In genomic region chr16:11681977-11682654, GRCh38 we compare ENCODE assay signal across 9 cellular contexts. TPM values are rescaled to one million over a fixed set of nuclear protein-coding genes. Genes with fewer than 3 reads are reported as not detected.
DNase-seq lines count a peak whose midpoint lies in the region; ATAC-seq and TF ChIP-seq lines count a peak whose summit lies in the region.
"Had no signal": no experiment of that assay in that cellular context is flagged by ENCODE, and none has a peak within 500 bp of the region (broad histone marks: within the 10 kb centered on the region; RNA-seq: fewer than 3 reads in every experiment).

No MANE protein-coding gene starts in this region.

- H3K4me1 ChIP-seq in HEK293 (ENCODE audit: control insufficient read depth, insufficient read depth, low read length) (no peaks in the 10 kb centered on the region), muscle layer of colon (ENCODE audit: insufficient read depth, low read length) (peaks cover 38% of the 10 kb centered on the region), BE2C (no peaks in the 10 kb centered on the region)

- H3K27me3 ChIP-seq in muscle layer of colon (ENCODE audit: control insufficient read depth in 1 of 2, insufficient read depth in 2 of 2, low read length in 2 of 2) (no peaks in the 10 kb centered on the region), BE2C (no peaks in the 10 kb centered on the region)

- POLR2A ChIA-PET in HEK293 (lab: Yijun Ruan, JAX) = no interaction called here
- POLR2A ChIA-PET in RWPE1 (lab: Yijun Ruan, JAX; ENCODE audit: low non-redundant PET) = no interaction called here

- TF ChIP-seq CTCF in HEK293 (tag by site-specific recombination; IDR thresholded peaks at IDR 0.05) = no peak
- no peak for TF ChIP-seq CTCF in RWPE1 (conservative IDR thresholded peaks at IDR 0.05; ENCODE audit: low read depth)
- no peak for TF ChIP-seq CTCF in BE2C (IDR thresholded peaks at IDR 0.05; ENCODE audit: low read depth, low read length)
- no peak for TF ChIP-seq CTCF in type B pancreatic cell (conservative IDR thresholded peaks at IDR 0.05)

- DNase-seq in RWPE1 (ENCODE audit: low spot score) (no peak), BE2C (no peak), anterior cingulate cortex (lab: John Stamatoyannopoulos, UW) (no peak), type B pancreatic cell (ENCODE audit: extremely low spot score, unreplicated experiment) (no peak)
- DNase-seq: stimulated activated CD4-positive, alpha-beta T cell treated with anti-CD3 and anti-CD28 coated beads, Interleukin-2, amount 100 ng/mL, for 24 hours had no signal

- H3K9me3 ChIP-seq in HEK293 (ENCODE audit: control insufficient read depth, insufficient read depth, low read depth, low read length) (no peaks in the 10 kb centered on the region), muscle layer of colon (ENCODE audit: low read length) (no peaks in the 10 kb centered on the region), BE2C (no peaks in the 10 kb centered on the region)

- H3K9me3 Mint-ChIP-seq in type B pancreatic cell = no peaks in the 10 kb centered on the region

- H3K4me3 Mint-ChIP-seq in type B pancreatic cell = no peak overlapping the region

- H3K4me1 Mint-ChIP-seq in type B pancreatic cell (ENCODE audit: unreplicated experiment) = no peaks in the 10 kb centered on the region

- H3K36me3 ChIP-seq in HEK293 (ENCODE audit: control insufficient read depth in 2 of 2, insufficient read depth in 1 of 2, low read length in 2 of 2) = peaks cover 16 to 94% of the 10 kb centered on the region in 2 experiments
- peaks cover 48% of the 10 kb centered on the region for H3K36me3 ChIP-seq in muscle layer of colon (ENCODE audit: insufficient read depth, low read length)
- H3K36me3 ChIP-seq in BE2C = peaks cover 10% of the 10 kb centered on the region

- H3K27ac ChIP-seq in HEK293 (ENCODE audit: extremely low read depth, low read depth, low read length) = no peak overlapping the region
- H3K27ac ChIP-seq in RWPE1 = peak overlapping the region; percentile 47; the same call in 1 of the 2 replicates
- peak overlapping the region; percentile 17 for H3K27ac ChIP-seq in muscle layer of colon (ENCODE audit: low read depth, low read length)

- peaks cover 16% of the 10 kb centered on the region for H3K36me3 Mint-ChIP-seq in type B pancreatic cell

- no peaks in the 10 kb centered on the region for H3K27me3 Mint-ChIP-seq in type B pancreatic cell

- H3K27ac Mint-ChIP-seq in type B pancreatic cell = no peak overlapping the region

- H3K9ac ChIP-seq in muscle layer of colon (ENCODE audit: low read length) = no peak overlapping the region

- peak; percentile 54 for ATAC-seq in GM18498 (IDR thresholded peaks at IDR 0.05; ENCODE audit: unreplicated experiment)
- ATAC-seq in HG03460 (IDR thresholded peaks at IDR 0.05; ENCODE audit: unreplicated experiment) = no peak

- H3K4me3 ChIP-seq in HEK293 (ENCODE audit: low read depth, low read length) (no peak overlapping the region), muscle layer of colon (ENCODE audit: low read depth in 1 of 2, low read length in 2 of 2) (no peak overlapping the region), BE2C (ENCODE audit: low read depth, low read length) (no peak overlapping the region)

- CTCF ChIA-PET in HEK293 (lab: Yijun Ruan, JAX) (interaction anchor here (1.5 kb wide), 1 partner anchor 33 kb away, joined by 3 read pairs; no protein-coding TSS in a partner anchor), RWPE1 (lab: Yijun Ruan, JAX) (interaction anchor here (0.6 kb wide), 1 partner anchor 55 kb away, joined by 3 read pairs; no protein-coding TSS in a partner anchor)

TF ChIP-seq in HEK293, 187 proteins besides CTCF, POLR2A, EP300 and RAD21:
- no peak for TF ChIP-seq BCL11B (tag by site-specific recombination; IDR thresholded peaks at IDR 0.05; ENCODE audit: low read depth)
- peak; percentile 54; the same call in 1 of the 2 replicates for TF ChIP-seq SCRT2 (tag by site-specific recombination; IDR thresholded peaks at IDR 0.05)

RNA-seq across cellular contexts. Expression of gene SNN, which starts 13.9 kb away (rescaled TPM):
- 10.0 TPM for polyA plus RNA-seq in BE2C (2012; ENCODE audit: insufficient read depth, insufficient read length, low read depth)
- total RNA-seq in type B pancreatic cell (ENCODE audit: low replicate concordance) = 23.8 and 44.0 TPM in 2 replicates
